Comparison of ENCODE assay signal across 24 cellular contexts in the genomic region with DNA sequence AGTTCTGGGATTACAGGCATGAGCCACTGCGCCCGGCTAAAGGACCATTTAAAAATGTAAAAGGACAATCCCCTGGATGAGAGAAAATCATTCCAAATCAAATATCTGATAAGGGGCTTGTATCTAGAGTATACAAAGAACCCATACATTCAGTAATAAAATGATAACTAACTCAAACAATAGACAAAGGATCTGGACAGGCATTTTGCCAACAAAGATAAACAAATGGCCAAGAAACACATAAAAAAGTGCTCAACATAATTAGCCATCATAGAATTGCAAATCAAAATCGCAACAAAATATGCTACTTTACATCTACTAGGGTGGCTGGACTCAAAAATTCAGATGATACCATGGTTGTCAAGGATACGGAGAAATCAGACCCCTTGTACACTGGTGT. TPM values are rescaled to one million over a fixed set of nuclear protein-coding genes. Genes with fewer than 3 reads are reported as not detected.
DNase-seq lines count a peak whose midpoint lies in the region; TF ChIP-seq lines count a peak whose summit lies in the region.
"Had no signal": no experiment of that assay in that cellular context is flagged by ENCODE, and none has a peak within 500 bp of the region (broad histone marks: within the 10 kb centered on the region; RNA-seq: fewer than 3 reads in every experiment).

No MANE protein-coding gene starts in this region.

- 32 to 48% methylated on average over 4 of the region's 4 CpGs for WGBS in tibial nerve, 2 donors

- H3K9me3 ChIP-seq in tibial nerve, result no peaks in the 10 kb centered on the region

- H3K4me3 ChIP-seq in tibial nerve, result no peak overlapping the region
- H3K4me3 ChIP-seq: GM12878 had no signal

- no peak for TF ChIP-seq CTCF in tibial nerve (IDR thresholded peaks at IDR 0.05)

- H3K36me3 ChIP-seq in tibial nerve, result no peaks in the 10 kb centered on the region

- no peak overlapping the region for H3K27ac ChIP-seq in tibial nerve
- H3K27ac ChIP-seq: 22Rv1, RWPE1 had no signal

- DNase-seq in NCI-H1105 treated with DMSO at 0.1 percent for 48 hours (lab: John Stamatoyannopoulos, UW), result peak; percentile 52
- DNase-seq in NCI-H1105 (lab: John Stamatoyannopoulos, UW), result no peak
- DNase-seq in NCI-H1048 (lab: John Stamatoyannopoulos, UW), result peak; percentile 39
- DNase-seq in dermis blood vessel endothelial cell, result peak; percentile 56
- DNase-seq in lung microvascular endothelial cell (ENCODE audit: low read depth in 2 of 2), result peak; percentile 34 to 87
- DNase-seq in tibial nerve (ENCODE audit: low spot score in 2 of 2), result no peak
- DNase-seq in NCI-H2227 treated with DMSO at 0.1 percent for 48 hours (lab: John Stamatoyannopoulos, UW), result no peak
- DNase-seq: CD8-positive, alpha-beta memory T cell; DMS 273 treated with DMSO at 0.1 percent for 48 hours; DMS79; EL; GDM1; GOT3; HCEC 1CT; Karpas-422; NCI-H1092 treated with DMSO at 0.1 percent for 48 hours; NCI-H1694; NCI-H2029 treated with DMSO at 0.1 percent for 48 hours; NCI-H345; NCI-H510A treated with DMSO at 0.1 percent for 48 hours; SHP77 had no signal

- H3K27me3 ChIP-seq in tibial nerve, result no peaks in the 10 kb centered on the region

- no peak for TF ChIP-seq EP300 in tibial nerve (IDR thresholded peaks at IDR 0.05)

- no peak for TF ChIP-seq POLR2A in tibial nerve (IDR thresholded peaks at IDR 0.05)

- no peaks in the 10 kb centered on the region for H3K4me1 ChIP-seq in tibial nerve

RNA-seq across cellular contexts. Expression of a gene that starts 8.5 kb away (rescaled TPM):
- 14.8 and 15.0 TPM in 2 replicates for total RNA-seq in dermis blood vessel endothelial cell
- total RNA-seq in lung microvascular endothelial cell, result 10.5 and 20.2 TPM in 2 replicates
- 10 to 100 TPM; 34.9 to 58.8 (median 49.2) TPM for total RNA-seq in tibial nerve

Comparison
In these comparisons a context has a peak if more than half of its experiments do, and no peak if none do; other contexts are left out.
1. DNase-seq: peak in NCI-H1105 treated with DMSO at 0.1 percent for 48 hours (single experiment), NCI-H1048 (single experiment), dermis blood vessel endothelial cell (single experiment) and lung microvascular endothelial cell (2 of 2); none in NCI-H1105 (single experiment), tibial nerve (0 of 2) and NCI-H2227 treated with DMSO at 0.1 percent for 48 hours (single experiment).